In the genomic region with DNA sequence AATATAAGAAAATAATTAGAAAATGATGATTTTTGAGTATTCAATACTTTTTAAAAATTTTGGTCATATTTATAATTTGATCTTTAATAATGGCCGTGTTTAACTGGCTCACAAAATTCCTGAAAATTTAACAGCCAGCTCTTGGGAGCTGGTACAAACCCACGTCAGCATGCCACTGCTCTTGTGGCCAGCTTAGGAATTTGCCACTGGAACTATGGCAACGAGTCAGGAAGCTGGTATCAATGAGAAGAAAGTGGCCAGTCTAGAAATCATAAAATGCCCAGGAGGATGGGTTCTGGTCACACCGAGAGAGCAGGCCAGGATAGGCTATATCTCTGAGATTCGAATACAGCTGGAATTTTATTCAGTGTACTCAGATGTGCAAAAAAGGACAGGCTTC, we compare ENCODE assay signal across 18 cellular contexts.
DNase-seq lines count a peak whose midpoint lies in the region; ATAC-seq and TF ChIP-seq lines count a peak whose summit lies in the region.
"Had no signal": no experiment of that assay in that cellular context is flagged by ENCODE, and none has a peak within 500 bp of the region (broad histone marks: within the 10 kb centered on the region; RNA-seq: fewer than 3 reads in every experiment).

No MANE protein-coding gene starts in this region.

- H3K36me3 Mint-ChIP-seq in HFFc6 (ENCODE audit: low read depth) (no peaks in the 10 kb centered on the region; the same call in 1 of the 2 replicates), memory B cell (no peaks in the 10 kb centered on the region)
- no peaks in the 10 kb centered on the region for H3K36me3 Mint-ChIP-seq in activated CD4-positive, alpha-beta T cell treated with anti-CD3 and anti-CD28 coated beads, Interleukin-2, amount 10 ng/mL, durations not matched to agents 7 days and 5 days (ENCODE audit: low read depth)
- H3K36me3 Mint-ChIP-seq: CD4-positive, CD25-positive, alpha-beta regulatory T cell; naive thymus-derived CD4-positive, alpha-beta T cell; type B pancreatic cell had no signal

- POLR2A ChIA-PET in activated CD4-positive, alpha-beta T cell treated with anti-CD3 and anti-CD28 coated beads, Interleukin-2, amount 10 ng/mL, durations not matched to agents 7 days and 5 days (lab: Charles Lee) = no interaction called here

- H3K27ac ChIP-seq in temporal lobe (ENCODE audit: low read depth, low read length) = peak overlapping the region; percentile 47
- H3K27ac ChIP-seq: SJCRH30 had no signal

- no peak overlapping the region for H3K4me3 Mint-ChIP-seq in HFFc6
- H3K4me3 Mint-ChIP-seq in memory B cell = no peak overlapping the region
- H3K4me3 Mint-ChIP-seq in activated CD4-positive, alpha-beta T cell treated with anti-CD3 and anti-CD28 coated beads, Interleukin-2, amount 10 ng/mL, durations not matched to agents 7 days and 5 days = no peak overlapping the region
- H3K4me3 Mint-ChIP-seq: CD4-positive, CD25-positive, alpha-beta regulatory T cell; naive thymus-derived CD4-positive, alpha-beta T cell; type B pancreatic cell had no signal

- TF ChIP-seq CTCF in HFFc6 (IDR thresholded peaks at IDR 0.05) = no peak

- H3K4me1 Mint-ChIP-seq in HFFc6 (ENCODE audit: low read depth) (peaks cover 46% of the 10 kb centered on the region), memory B cell (peaks cover 4% of the 10 kb centered on the region)
- H3K4me1 Mint-ChIP-seq in activated CD4-positive, alpha-beta T cell treated with anti-CD3 and anti-CD28 coated beads, Interleukin-2, amount 10 ng/mL, durations not matched to agents 7 days and 5 days = peaks cover 4% of the 10 kb centered on the region

- peak overlapping the region; percentile 71 for H3K27ac Mint-ChIP-seq in HFFc6
- peak overlapping the region; percentile 85 for H3K27ac Mint-ChIP-seq in memory B cell
- H3K27ac Mint-ChIP-seq in activated CD4-positive, alpha-beta T cell treated with anti-CD3 and anti-CD28 coated beads, Interleukin-2, amount 10 ng/mL, durations not matched to agents 7 days and 5 days = no peak overlapping the region
- H3K27ac Mint-ChIP-seq: CD4-positive, CD25-positive, alpha-beta regulatory T cell; naive thymus-derived CD4-positive, alpha-beta T cell; type B pancreatic cell had no signal

- ATAC-seq in memory B cell (ENCODE audit: low read depth) = no peak
- no peak for ATAC-seq in GM18868 (IDR thresholded peaks at IDR 0.05; ENCODE audit: unreplicated experiment)
- ATAC-seq: left lobe of liver had no signal

- H3K27me3 Mint-ChIP-seq in HFFc6 (ENCODE audit: insufficient read depth) = peaks cover 2% of the 10 kb centered on the region; the same call in 1 of the 2 replicates
- H3K27me3 Mint-ChIP-seq in memory B cell = peaks cover 2% of the 10 kb centered on the region
- peaks cover 8% of the 10 kb centered on the region for H3K27me3 Mint-ChIP-seq in activated CD4-positive, alpha-beta T cell treated with anti-CD3 and anti-CD28 coated beads, Interleukin-2, amount 10 ng/mL, durations not matched to agents 7 days and 5 days
- H3K27me3 Mint-ChIP-seq: type B pancreatic cell had no signal

- H3K9me3 Mint-ChIP-seq in HFFc6 (no peaks in the 10 kb centered on the region), memory B cell (no peaks in the 10 kb centered on the region)
- H3K9me3 Mint-ChIP-seq in activated CD4-positive, alpha-beta T cell treated with anti-CD3 and anti-CD28 coated beads, Interleukin-2, amount 10 ng/mL, durations not matched to agents 7 days and 5 days = no peaks in the 10 kb centered on the region
- H3K9me3 Mint-ChIP-seq: CD4-positive, CD25-positive, alpha-beta regulatory T cell; naive thymus-derived CD4-positive, alpha-beta T cell; type B pancreatic cell had no signal

- DNase-seq in HFFc6 (no peak), astrocyte of the hippocampus (ENCODE audit: low read depth, low spot score) (peak; percentile 75), memory B cell (ENCODE audit: low spot score in 2 of 2) (no peak), NAMALWA (ENCODE audit: low spot score) (no peak), T1000 (lab: John Stamatoyannopoulos, UW) (no peak)
- no peak for DNase-seq in activated CD4-positive, alpha-beta T cell treated with anti-CD3 and anti-CD28 coated beads, Interleukin-2, amount 10 ng/mL, durations not matched to agents 7 days and 5 days
- DNase-seq: activated CD4-positive, alpha-beta T cell treated with anti-CD3 and anti-CD28 coated beads for 4 hours; activated CD8-positive, alpha-beta memory T cell treated with anti-CD3 and anti-CD28 coated beads, Interleukin-2, amount 50 U/mL, for 48 hours; activated naive CD4-positive, alpha-beta T cell treated with Interleukin-2 at 50 U/mL for 16 hours; aorta; CD4-positive, CD25-positive, alpha-beta regulatory T cell; naive thymus-derived CD4-positive, alpha-beta T cell; NCI-H524; SJCRH30 had no signal

- CTCF ChIA-PET in activated CD4-positive, alpha-beta T cell treated with anti-CD3 and anti-CD28 coated beads, Interleukin-2, amount 10 ng/mL, durations not matched to agents 7 days and 5 days (lab: Charles Lee) = no interaction called here
